8 cellular contexts compared by ENCODE assay signal in the genomic region with DNA sequence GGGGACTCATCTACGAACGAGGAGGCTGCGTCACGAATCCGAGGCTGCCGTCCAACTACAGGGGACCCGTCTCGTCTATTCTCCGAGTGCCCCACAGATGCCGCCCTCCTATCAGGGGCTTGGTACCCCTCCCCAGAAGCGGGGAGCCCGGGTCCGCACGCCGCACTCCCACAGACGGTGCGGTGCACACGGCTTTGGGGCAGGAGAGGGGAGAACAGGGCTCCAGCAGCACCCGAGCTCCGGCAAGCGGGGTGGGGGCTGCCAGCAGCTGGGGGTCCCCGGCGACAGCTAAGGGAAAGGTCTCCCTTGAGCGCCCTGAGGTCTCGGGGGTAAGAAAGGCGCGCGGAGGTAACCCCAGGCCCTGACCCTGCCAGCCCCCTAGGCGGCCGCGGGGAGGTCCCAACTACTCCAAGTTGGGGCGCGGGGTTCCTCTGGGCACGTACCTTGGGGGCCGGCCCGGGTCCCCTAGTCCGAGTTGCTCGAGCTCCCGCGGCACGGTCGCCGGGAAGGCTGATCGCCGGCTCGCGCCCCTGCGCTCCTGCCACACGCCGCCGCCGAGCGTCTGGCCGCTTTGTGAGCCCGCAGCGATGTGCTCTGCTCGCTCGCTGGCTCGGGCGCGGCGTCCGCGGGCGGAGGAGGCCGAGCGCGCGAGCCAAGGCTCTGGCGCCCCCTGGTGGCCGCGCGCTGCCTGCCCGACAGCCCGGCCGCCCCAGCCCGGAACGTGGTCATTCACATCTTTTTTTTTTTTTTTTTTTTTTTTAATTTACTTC. TPM values are rescaled to one million over a fixed set of nuclear protein-coding genes. Genes with fewer than 3 reads are reported as not detected.
A peak's percentile ranks its signal among the peaks of the same experiment; 100 is the strongest.
DNase-seq lines count a peak whose midpoint lies in the region; ATAC-seq and TF ChIP-seq lines count a peak whose summit lies in the region.

Gene SPOCK1, minus strand, starts transcription at position 591 of the 770 bp plus-strand sequence.

- TF ChIP-seq CTCF in CD14-positive monocyte (IDR thresholded peaks at IDR 0.05) = peak; percentile 79

- H3K9me3 Mint-ChIP-seq in CD14-positive monocyte (peaks cover 0 to 9% (median 3%) of the 10 kb centered on the region in 7 donors), naive B cell (peaks cover 0 to 5% (median 0%) of the 10 kb centered on the region in 7 donors)
- no peaks in the 10 kb centered on the region for H3K9me3 Mint-ChIP-seq in activated T-cell treated with anti-CD3 and anti-CD28 coated beads, Interleukin-2, amount 50 U/mL, for 24 hours

- H3K27me3 Mint-ChIP-seq in CD14-positive monocyte (ENCODE audit: low read depth in 3 of 3) (peaks cover 31 to 42% (median 34%) of the 10 kb centered on the region in 3 donors), naive B cell (peaks cover 18 to 21% (median 20%) of the 10 kb centered on the region in 3 donors)
- peaks cover 21% of the 10 kb centered on the region for H3K27me3 Mint-ChIP-seq in activated T-cell treated with anti-CD3 and anti-CD28 coated beads, Interleukin-2, amount 50 U/mL, for 24 hours

- H3K36me3 Mint-ChIP-seq in CD14-positive monocyte = peaks cover 6% of the 10 kb centered on the region in 2 donors
- H3K36me3 Mint-ChIP-seq in activated T-cell treated with anti-CD3 and anti-CD28 coated beads, Interleukin-2, amount 50 U/mL, for 24 hours (ENCODE audit: low read depth) = no peaks in the 10 kb centered on the region
- H3K36me3 Mint-ChIP-seq in naive B cell = peaks cover 0 to 6% of the 10 kb centered on the region in 2 donors

- intact Hi-C loops in CD14-positive monocyte (cut with micrococcal nuclease) = loop anchor here (2.0 to 5.0 kb wide), 2 partner anchors 176 to 177 kb away; no protein-coding TSS in a partner anchor

- peak within 1 kb of the TSS in 1 of 2 donors; percentile 82 for H3K4me3 Mint-ChIP-seq in CD14-positive monocyte
- H3K4me3 Mint-ChIP-seq in activated T-cell treated with anti-CD3 and anti-CD28 coated beads, Interleukin-2, amount 50 U/mL, for 24 hours = no peak within 1 kb of the TSS
- H3K4me3 Mint-ChIP-seq in naive B cell = no peak within 1 kb of the TSS

- H3K27ac Mint-ChIP-seq in CD14-positive monocyte (no peak within 1 kb of the TSS), naive B cell (no peak within 1 kb of the TSS)
- no peak within 1 kb of the TSS for H3K27ac Mint-ChIP-seq in activated T-cell treated with anti-CD3 and anti-CD28 coated beads, Interleukin-2, amount 50 U/mL, for 24 hours

- DNase-seq in CD14-positive monocyte (ENCODE audit: low spot score) (no peak), GM19240 (ENCODE audit: insufficient read length, low spot score) (peak; percentile 79), NOMO-1 (lab: John Stamatoyannopoulos, UW; ENCODE audit: unreplicated experiment in 2 of 2) (peak; percentile 71 to 81), fibroblast of gingiva (ENCODE audit: low read depth) (peak; percentile 65), naive B cell (peak; percentile 6)
- peak; percentile 72 for DNase-seq in activated T-cell treated with anti-CD3 and anti-CD28 coated beads, Interleukin-2, amount 50 U/mL, for 24 hours
- DNase-seq in stimulated activated naive CD4-positive, alpha-beta T cell (lab: John Stamatoyannopoulos, UW) = peak in 5 of 6 experiments; percentile 1 to 28 (median 12)

- ATAC-seq in HG03432 (IDR thresholded peaks at IDR 0.05; ENCODE audit: unreplicated experiment) (peak; percentile 96), naive B cell (ENCODE audit: low read depth in 2 of 2) (peak; percentile 45 to 64)

- H3K4me1 Mint-ChIP-seq in CD14-positive monocyte = peaks cover 2% of the 10 kb centered on the region
- no peaks in the 10 kb centered on the region for H3K4me1 Mint-ChIP-seq in activated T-cell treated with anti-CD3 and anti-CD28 coated beads, Interleukin-2, amount 50 U/mL, for 24 hours (ENCODE audit: low read depth)
- H3K4me1 Mint-ChIP-seq in naive B cell = peaks cover 0 to 2% (median 0%) of the 10 kb centered on the region in 3 donors

RNA-seq across cellular contexts. Expression of gene SPOCK1, which starts in this region (rescaled TPM):
- polyA plus RNA-seq in CD14-positive monocyte (1 to 10 TPM; 2.1 to 5.7 TPM), naive B cell (ENCODE audit: low read depth in 6 of 6) (not detected)

Comparison
In these comparisons a context has a peak if more than half of its experiments do, and no peak if none do; other contexts are left out.
1. Peak in DNase-seq and ATAC-seq in naive B cell; RNA of the gene not detected or under 1 TPM.